ENCODE assay signal across 10 cellular contexts in genomic region chr3:16374047-16375019, GRCh38.
A peak's percentile ranks its signal among the peaks of the same experiment; 100 is the strongest.
DNase-seq lines count a peak whose midpoint lies in the region; ATAC-seq, FAIRE-seq and TF ChIP-seq lines count a peak whose summit lies in the region.
"Had no signal": no experiment of that assay in that cellular context is flagged by ENCODE, and none has a peak within 500 bp of the region (broad histone marks: within the 10 kb centered on the region; RNA-seq: fewer than 3 reads in every experiment).

No MANE protein-coding gene starts in this region.

- H3K4me3 Mint-ChIP-seq in T-helper 17 cell: peak overlapping the region; percentile 60

- H3K36me3 Mint-ChIP-seq in T-helper 17 cell (ENCODE audit: low read depth): peaks cover 2% of the 10 kb centered on the region

- H3K27me3 ChIP-seq in BLaER1 treated with 17β-estradiol and CSF1 and Interleukin-3, amounts not matched to agents 10 nM and 100 nM: no peaks in the 10 kb centered on the region

- DNase-seq in T-helper 17 cell (no peak), left ventricle myocardium superior (peak; percentile 41), HTR-8/SVneo (ENCODE audit: insufficient read length, low spot score) (no peak), erythroblast (lab: John Stamatoyannopoulos, UW) (no peak), NCI-H1092 treated with DMSO at 0.1 percent for 48 hours (lab: John Stamatoyannopoulos, UW) (no peak)
- DNase-seq: DMS79 treated with DMSO at 0.1 percent for 48 hours had no signal

- peak overlapping the region; percentile 94 for H3K27ac Mint-ChIP-seq in T-helper 17 cell

- peaks cover 37 to 66% (median 52%) of the 10 kb centered on the region in 11 experiments for H3K36me3 ChIP-seq in BLaER1 treated with 17β-estradiol and CSF1 and Interleukin-3, amounts not matched to agents 10 nM and 100 nM

- intact Hi-C loops in left ventricle myocardium superior (cut with micrococcal nuclease): loop anchor here (5.0 kb wide), 1 partner anchor 143 kb away; no protein-coding TSS in a partner anchor

- peak; percentile 25 for ATAC-seq in GM21367 (IDR thresholded peaks at IDR 0.05; ENCODE audit: unreplicated experiment)
- peak; percentile 63 for ATAC-seq in T-helper 17 cell
- peak; percentile 32 for ATAC-seq in left ventricle myocardium superior
- no peak for ATAC-seq in HG03039 (IDR thresholded peaks at IDR 0.05; ENCODE audit: unreplicated experiment)

- H3K9ac ChIP-seq in BLaER1 treated with 17β-estradiol and CSF1 and Interleukin-3, amounts not matched to agents 10 nM and 100 nM: peak overlapping the region in 2 of 11 experiments; percentile 4 to 20; a peak in 3 of 22 replicates
- H3K9ac ChIP-seq: KMS-11 had no signal

- peaks cover 0 to 77% (median 51%) of the 10 kb centered on the region in 11 experiments; a peak in 17 of 22 replicates for H4K20me1 ChIP-seq in BLaER1 treated with 17β-estradiol and CSF1 and Interleukin-3, amounts not matched to agents 10 nM and 100 nM

- peaks cover 82 to 95% (median 88%) of the 10 kb centered on the region in 10 experiments for H3K4me1 ChIP-seq in BLaER1 treated with 17β-estradiol and CSF1 and Interleukin-3, amounts not matched to agents 10 nM and 100 nM

- H3K27ac ChIP-seq in BLaER1 treated with 17β-estradiol and CSF1 and Interleukin-3, amounts not matched to agents 10 nM and 100 nM: peak overlapping the region in 3 of 11 experiments; percentile 15 to 35 (median 28); a peak in 5 of 22 replicates
- H3K27ac ChIP-seq: KMS-11 had no signal

- no peak for TF ChIP-seq POLR2A in erythroblast (IDR thresholded peaks at IDR 0.05; ENCODE audit: low read length)

- peaks cover 9 to 17% (median 11%) of the 10 kb centered on the region in 11 experiments; a peak in 21 of 22 replicates for H3K9me3 ChIP-seq in BLaER1 treated with 17β-estradiol and CSF1 and Interleukin-3, amounts not matched to agents 10 nM and 100 nM (replicated peaks in 1 of 11)
- H3K9me3 ChIP-seq in T-helper 17 cell (ENCODE audit: control insufficient read depth, low read length, poor library complexity, severe bottlenecking): peaks cover 2% of the 10 kb centered on the region

- peaks cover 52% of the 10 kb centered on the region for H3K4me1 Mint-ChIP-seq in T-helper 17 cell

- peak overlapping the region; percentile 81 to 94 (median 88) for H3K4me2 ChIP-seq in BLaER1 treated with 17β-estradiol and CSF1 and Interleukin-3, amounts not matched to agents 10 nM and 100 nM
- H3K4me2 ChIP-seq: KMS-11 had no signal

- H3K4me3 ChIP-seq in BLaER1 treated with 17β-estradiol and CSF1 and Interleukin-3, amounts not matched to agents 10 nM and 100 nM: peak overlapping the region in 2 of 10 experiments; percentile 8 to 17; a peak in 1 of 20 replicates

- no peak for FAIRE-seq in HTR-8/SVneo (lab: Jason Lieb, UNC)

- no peaks in the 10 kb centered on the region for H3K27me3 Mint-ChIP-seq in T-helper 17 cell
